In the genomic region with DNA sequence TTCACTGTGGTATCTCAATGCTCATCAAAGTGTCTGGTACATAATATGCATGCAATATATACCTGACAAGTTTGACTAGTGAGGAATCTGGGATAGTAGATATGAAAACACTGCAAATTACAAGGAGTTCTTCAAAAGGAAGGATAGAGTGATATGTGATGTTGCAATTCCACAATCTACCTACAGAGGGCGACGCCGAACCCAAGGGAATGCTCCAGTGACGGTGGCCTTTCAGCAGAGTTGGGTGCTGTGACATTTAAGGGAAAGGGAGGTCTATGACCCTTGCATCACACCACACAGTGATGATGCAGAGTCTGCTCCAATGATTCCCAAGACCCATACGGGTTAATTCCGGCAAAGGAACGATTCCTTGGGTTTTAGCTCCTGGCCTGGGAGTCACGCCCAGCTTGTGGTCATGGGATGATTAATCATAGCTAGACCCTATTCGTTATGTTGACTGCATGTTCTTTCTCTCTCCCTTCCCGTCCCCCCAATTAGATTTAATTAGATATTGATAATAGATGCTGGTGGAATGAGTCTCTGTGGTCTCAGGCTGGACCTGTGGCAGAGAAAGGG, we compare ENCODE assay signal across 8 cellular contexts.
A peak's percentile ranks its signal among the peaks of the same experiment; 100 is the strongest.
DNase-seq lines count a peak whose midpoint lies in the region; ATAC-seq and TF ChIP-seq lines count a peak whose summit lies in the region.

No MANE protein-coding gene starts in this region.

- H3K4me1 ChIP-seq in ovary (ENCODE audit: insufficient read depth) = no peaks in the 10 kb centered on the region

- no peaks in the 10 kb centered on the region for H3F3A ChIP-seq in SU-DHL-6 (ENCODE audit: insufficient read depth)

- no peaks in the 10 kb centered on the region for H3K9me3 ChIP-seq in SU-DHL-6 (ENCODE audit: insufficient read depth, low read length)
- H3K9me3 ChIP-seq in ovary = no peaks in the 10 kb centered on the region

- TF ChIP-seq EP300 in ovary (IDR thresholded peaks at IDR 0.05) = no peak

- H2AFZ ChIP-seq in SU-DHL-6 (ENCODE audit: low read depth, low read length, severe bottlenecking) = no peak overlapping the region

- TF ChIP-seq POLR2A in ovary (IDR thresholded peaks at IDR 0.05) = no peak

- H3K4me2 ChIP-seq in SU-DHL-6 (ENCODE audit: low read depth, low read length, poor library complexity, severe bottlenecking) = no peak overlapping the region

- WGBS in ovary, 3 donors = 19 to 29% (median 22%) methylated on average over 10 of the region's 10 CpGs

- peak; percentile 13 for DNase-seq in COLO829 (ENCODE audit: low spot score)
- DNase-seq in H4 (ENCODE audit: low spot score) = peak; percentile 32
- DNase-seq in kidney epithelial cell (ENCODE audit: low read depth) = no peak
- DNase-seq in ovary = no peak
- no peak for DNase-seq in stimulated activated naive CD4-positive, alpha-beta T cell (lab: John Stamatoyannopoulos, UW)
- DNase-seq in dermis blood vessel endothelial cell = no peak

- H3K79me2 ChIP-seq in SU-DHL-6 (ENCODE audit: insufficient read depth, low read length) = no peaks in the 10 kb centered on the region

- H4K20me1 ChIP-seq in SU-DHL-6 (ENCODE audit: low read depth, low read length) = no peaks in the 10 kb centered on the region

- no peaks in the 10 kb centered on the region for H3K9me2 ChIP-seq in SU-DHL-6 (replicated peaks; ENCODE audit: insufficient read depth, low read length)

- no peak overlapping the region for H3K4me3 ChIP-seq in SU-DHL-6 (ENCODE audit: insufficient read depth, low read length, poor library complexity, severe bottlenecking)
- H3K4me3 ChIP-seq in kidney epithelial cell (ENCODE audit: low read depth, low read length) = no peak overlapping the region
- no peak overlapping the region for H3K4me3 ChIP-seq in ovary

- TF ChIP-seq CTCF in SU-DHL-6 (IDR thresholded peaks at IDR 0.05; ENCODE audit: insufficient read depth, low read length, poor library complexity, severe bottlenecking) = peak; percentile 76
- TF ChIP-seq CTCF in kidney epithelial cell (IDR thresholded peaks at IDR 0.05; ENCODE audit: insufficient read depth, low read length, poor library complexity, severe bottlenecking) = peak; percentile 42
- TF ChIP-seq CTCF in ovary (IDR thresholded peaks at IDR 0.05) = no peak

- intact Hi-C loops in ovary (cut with DNase I) = no loop called here

- no peak overlapping the region for H3K27ac ChIP-seq in SU-DHL-6 (ENCODE audit: low read depth, low read length)
- H3K27ac ChIP-seq in ovary = no peak overlapping the region

- H3K27me3 ChIP-seq in SU-DHL-6 (ENCODE audit: low read length) = no peaks in the 10 kb centered on the region
- no peaks in the 10 kb centered on the region for H3K27me3 ChIP-seq in kidney epithelial cell (ENCODE audit: control insufficient read depth, insufficient read depth, low read length)
- no peaks in the 10 kb centered on the region for H3K27me3 ChIP-seq in ovary

- no peak overlapping the region for H3K9ac ChIP-seq in SU-DHL-6 (ENCODE audit: low read length)

- ATAC-seq in HG02642 (IDR thresholded peaks at IDR 0.05; ENCODE audit: poor library complexity, unreplicated experiment) = no peak

- no peaks in the 10 kb centered on the region for H3K36me3 ChIP-seq in SU-DHL-6 (ENCODE audit: low read length)
- no peaks in the 10 kb centered on the region for H3K36me3 ChIP-seq in kidney epithelial cell (ENCODE audit: control insufficient read depth, insufficient read depth, low read length)
- H3K36me3 ChIP-seq in ovary = no peaks in the 10 kb centered on the region

Comparison
In these comparisons a context has a peak if more than half of its experiments do, and no peak if none do; other contexts are left out.
1. DNase-seq: peak in COLO829 (single experiment) and H4 (single experiment); none in kidney epithelial cell (single experiment), ovary (0 of 5), stimulated activated naive CD4-positive, alpha-beta T cell (0 of 6) and dermis blood vessel endothelial cell (single experiment).
2. CTCF ChIP-seq: peak in SU-DHL-6 (single experiment) and kidney epithelial cell (single experiment); none in ovary (0 of 3).